In the genomic region with DNA sequence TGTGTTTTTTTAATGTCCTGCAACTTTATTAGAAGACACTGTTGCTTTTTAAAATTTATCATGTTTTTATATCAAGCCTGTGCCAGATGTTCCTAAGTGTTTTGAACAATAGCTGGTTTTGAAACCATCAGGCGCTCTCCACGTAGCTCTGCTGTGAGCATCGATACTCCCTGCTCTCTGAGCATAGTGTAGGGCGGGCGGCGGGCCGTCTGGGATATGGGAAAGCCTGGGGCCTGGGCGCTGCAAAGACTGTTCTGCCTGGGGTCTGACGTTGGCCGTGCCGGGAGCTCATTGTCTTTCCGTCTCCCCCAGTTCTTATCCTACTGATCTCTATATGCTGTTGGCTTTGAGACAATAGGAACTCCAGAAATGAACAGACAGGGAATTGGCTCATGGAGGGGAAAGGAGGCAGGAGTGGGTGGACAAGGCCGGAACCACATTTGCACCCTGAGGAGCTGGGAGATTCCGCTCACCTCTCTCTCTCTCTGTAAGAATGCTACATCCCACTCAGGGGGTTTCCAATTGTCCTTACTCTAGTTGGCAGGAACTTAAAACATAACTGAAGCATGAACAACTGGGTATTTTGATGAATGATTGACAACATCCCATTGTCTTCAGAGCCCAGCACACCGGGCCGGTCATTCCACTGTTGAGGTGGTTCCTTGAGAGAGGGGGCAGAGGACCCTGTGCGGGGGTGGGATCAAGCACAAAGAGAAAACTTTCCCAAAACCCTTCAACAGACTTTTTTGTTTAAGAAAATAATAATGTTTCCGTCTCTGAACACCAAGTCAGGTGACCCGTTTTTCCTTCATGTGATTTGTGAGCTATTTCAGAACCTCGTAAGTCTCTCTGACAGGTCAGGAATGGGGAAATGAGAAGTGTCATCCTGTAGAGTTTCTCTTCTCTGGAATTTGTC, we compare ENCODE assay signal across 8 cellular contexts.
DNase-seq lines count a peak whose midpoint lies in the region; ATAC-seq, FAIRE-seq and TF ChIP-seq lines count a peak whose summit lies in the region.

No MANE protein-coding gene starts in this region.

- H3K9me3 ChIP-seq in gastrocnemius medialis (no peaks in the 10 kb centered on the region), MM.1S (replicated peaks; ENCODE audit: insufficient read depth, low read length) (no peaks in the 10 kb centered on the region), colonic mucosa (no peaks in the 10 kb centered on the region), small intestine (ENCODE audit: control insufficient read depth, low read depth) (no peaks in the 10 kb centered on the region)

- H3K4me1 ChIP-seq in gastrocnemius medialis (peaks cover under 1 to 9% of the 10 kb centered on the region in 2 donors), MM.1S (ENCODE audit: low read length) (no peaks in the 10 kb centered on the region), colonic mucosa (no peaks in the 10 kb centered on the region), small intestine (ENCODE audit: control insufficient read depth in 2 of 2, insufficient read depth in 1 of 2, low read depth in 1 of 2, low read length in 1 of 2) (no peaks in the 10 kb centered on the region)

- no peaks in the 10 kb centered on the region for H4K20me1 ChIP-seq in MM.1S (ENCODE audit: insufficient read depth, low read length)

- TF ChIP-seq CTCF in epithelial cell of esophagus (IDR thresholded peaks at IDR 0.05; ENCODE audit: insufficient read depth, low read depth, low read length, missing control alignments) = no peak
- TF ChIP-seq CTCF in gastrocnemius medialis (IDR thresholded peaks at IDR 0.05 in 4 of 5, conservative IDR thresholded peaks at IDR 0.05 in 1 of 5) = no peak
- no peak for TF ChIP-seq CTCF in MM.1S (IDR thresholded peaks at IDR 0.05; ENCODE audit: low read length)
- no peak for TF ChIP-seq CTCF in colonic mucosa (IDR thresholded peaks at IDR 0.05)

- H3K27me3 ChIP-seq in gastrocnemius medialis (no peaks in the 10 kb centered on the region), MM.1S (replicated peaks; ENCODE audit: insufficient read depth, low read length) (no peaks in the 10 kb centered on the region), colonic mucosa (no peaks in the 10 kb centered on the region), small intestine (ENCODE audit: control insufficient read depth in 2 of 2, insufficient read depth in 2 of 2, low read length in 2 of 2) (no peaks in the 10 kb centered on the region)

- H3K36me3 ChIP-seq in gastrocnemius medialis = no peaks in the 10 kb centered on the region
- H3K36me3 ChIP-seq in MM.1S (replicated peaks; ENCODE audit: insufficient read depth, low read length) = no peaks in the 10 kb centered on the region
- no peaks in the 10 kb centered on the region for H3K36me3 ChIP-seq in colonic mucosa
- no peaks in the 10 kb centered on the region for H3K36me3 ChIP-seq in small intestine (ENCODE audit: control insufficient read depth in 2 of 2, insufficient read depth in 2 of 2, low read length in 2 of 2)

- DNase-seq in epithelial cell of esophagus (ENCODE audit: low read depth) (peak; percentile 24), gastrocnemius medialis (no peak), MM.1S (no peak), colonic mucosa (no peak), small intestine (no peak)
- DNase-seq in NK-92 treated with Interleukin-12 subunit alpha and Interleukin-12 subunit beta, amount 100 ng/mL, for 24 hours (lab: John Stamatoyannopoulos, UW) = no peak

- H3K27ac ChIP-seq in gastrocnemius medialis (peak overlapping the region in 3 of 4 donors; percentile 61 to 62 (median 61)), MM.1S (ENCODE audit: low read length) (no peak overlapping the region), colonic mucosa (no peak overlapping the region), small intestine (ENCODE audit: low read depth in 1 of 2, low read length in 1 of 2) (peak overlapping the region in 1 of 2 donors; percentile 63)

- no peaks in the 10 kb centered on the region for H3K79me2 ChIP-seq in MM.1S (ENCODE audit: low read length)

- peak; percentile 40 for TF ChIP-seq POLR2A in GM19099 (IDR thresholded peaks at IDR 0.05; ENCODE audit: extremely low read depth, insufficient read length, low read depth)
- no peak for TF ChIP-seq POLR2A in gastrocnemius medialis (IDR thresholded peaks at IDR 0.05)

- in situ Hi-C loops in gastrocnemius medialis (cut with MboI; ENCODE audit: low sequenced_read_pairs in 4 of 4) = no loop called here

- no peaks in the 10 kb centered on the region for H3F3A ChIP-seq in MM.1S (ENCODE audit: insufficient read depth, low read length)

- no peak overlapping the region for H2AFZ ChIP-seq in MM.1S (ENCODE audit: low read length)

- ATAC-seq in HG03108 (IDR thresholded peaks at IDR 0.05; ENCODE audit: unreplicated experiment) = peak; percentile 53
- ATAC-seq in gastrocnemius medialis = peak; percentile 25 to 39

- no peak overlapping the region for H3K4me3 ChIP-seq in epithelial cell of esophagus (ENCODE audit: low read length)
- H3K4me3 ChIP-seq in gastrocnemius medialis = no peak overlapping the region
- no peak overlapping the region for H3K4me3 ChIP-seq in MM.1S (ENCODE audit: low read length)
- no peak overlapping the region for H3K4me3 ChIP-seq in colonic mucosa
- no peak overlapping the region for H3K4me3 ChIP-seq in small intestine (ENCODE audit: low read depth in 1 of 2, low read length in 2 of 2)

- no peak for FAIRE-seq in small intestine (lab: Jason Lieb, UNC)

- 72 to 83% (median 73%) methylated on average over 20 of the region's 20 CpGs for WGBS in small intestine, 3 donors

- H3K4me2 ChIP-seq in MM.1S (ENCODE audit: low read depth, low read length) = no peak overlapping the region

- intact Hi-C loops in gastrocnemius medialis (cut with DNase I; ENCODE audit: low total_unique reads) (no loop called here), colonic mucosa (cut with DNase I) (no loop called here)

- H3K9ac ChIP-seq in MM.1S (ENCODE audit: low read length) (no peak overlapping the region), colonic mucosa (ENCODE audit: low read depth in 2 of 2, low read length in 2 of 2) (no peak overlapping the region)

- no peaks in the 10 kb centered on the region for H3K9me2 ChIP-seq in MM.1S (replicated peaks; ENCODE audit: insufficient read depth, low read length)

Comparison
In these comparisons a context has a peak if more than half of its experiments do, and no peak if none do; other contexts are left out.
1. H3K27ac ChIP-seq: peak in gastrocnemius medialis (3 of 4); none in MM.1S (single experiment) and colonic mucosa (single experiment).